ENCODE assay signal across 1 cellular context in the genomic region with DNA sequence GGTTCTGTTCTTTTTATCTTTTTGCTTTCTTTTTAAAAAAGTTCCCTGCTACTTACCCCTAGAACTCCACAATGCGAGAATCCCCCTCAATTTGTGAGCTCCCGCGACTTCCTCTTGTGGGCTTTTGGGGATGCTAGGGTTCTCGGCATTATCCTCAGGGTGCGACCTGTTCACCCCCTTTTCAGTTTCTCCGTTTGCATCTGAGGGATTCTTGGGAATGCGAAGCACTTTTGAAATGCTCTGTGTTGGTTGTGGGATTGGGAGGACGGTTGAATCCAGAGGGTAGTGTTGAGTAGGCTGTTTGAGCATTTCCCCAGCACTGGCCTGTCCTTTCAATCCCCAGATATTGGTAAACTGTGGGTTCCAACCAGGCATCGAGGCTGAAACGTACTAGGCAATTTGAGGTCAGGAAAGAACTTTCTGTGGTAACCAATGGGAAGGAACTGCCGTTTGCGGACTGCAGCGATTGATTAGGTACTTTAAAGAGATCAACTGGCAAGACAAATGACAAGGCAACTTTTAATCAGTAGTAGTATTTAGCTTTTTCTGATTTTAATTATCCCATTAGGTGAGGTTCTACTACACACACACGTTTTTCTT.
TF ChIP-seq lines count a peak whose summit lies in the region.

No MANE protein-coding gene starts in this region.

TF ChIP-seq in K562, 482 proteins besides CTCF, POLR2A, EP300 and RAD21 (continued from another document):
- TF ChIP-seq, protein P1, sequence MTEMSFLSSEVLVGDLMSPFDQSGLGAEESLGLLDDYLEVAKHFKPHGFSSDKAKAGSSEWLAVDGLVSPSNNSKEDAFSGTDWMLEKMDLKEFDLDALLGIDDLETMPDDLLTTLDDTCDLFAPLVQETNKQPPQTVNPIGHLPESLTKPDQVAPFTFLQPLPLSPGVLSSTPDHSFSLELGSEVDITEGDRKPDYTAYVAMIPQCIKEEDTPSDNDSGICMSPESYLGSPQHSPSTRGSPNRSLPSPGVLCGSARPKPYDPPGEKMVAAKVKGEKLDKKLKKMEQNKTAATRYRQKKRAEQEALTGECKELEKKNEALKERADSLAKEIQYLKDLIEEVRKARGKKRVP (CRISPR knock-in tag; IDR thresholded peaks at IDR 0.05): no peak
- no peak for TF ChIP-seq NR2C2 (CRISPR knock-in tag; IDR thresholded peaks at IDR 0.05)
- peak; percentile 62 for TF ChIP-seq NR2C2 (tag; IDR thresholded peaks at IDR 0.05)
- TF ChIP-seq SRF (CRISPR knock-in tag; IDR thresholded peaks at IDR 0.05): no peak
- peak in 1 of 2 experiments; percentile 33; a peak in 1 of 4 replicates for TF ChIP-seq MAZ (CRISPR knock-in tag; conservative IDR thresholded peaks at IDR 0.05 in 1 of 2, IDR thresholded peaks at IDR 0.05 in 1 of 2)
- no peak for TF ChIP-seq SMARCA5 (IDR thresholded peaks at IDR 0.05)
- TF ChIP-seq ZNF324 (CRISPR knock-in tag; IDR thresholded peaks at IDR 0.05): no peak
- TF ChIP-seq MTA3 (IDR thresholded peaks at IDR 0.05; ENCODE audit: borderline replicate concordance): no peak
- TF ChIP-seq, protein P2, sequence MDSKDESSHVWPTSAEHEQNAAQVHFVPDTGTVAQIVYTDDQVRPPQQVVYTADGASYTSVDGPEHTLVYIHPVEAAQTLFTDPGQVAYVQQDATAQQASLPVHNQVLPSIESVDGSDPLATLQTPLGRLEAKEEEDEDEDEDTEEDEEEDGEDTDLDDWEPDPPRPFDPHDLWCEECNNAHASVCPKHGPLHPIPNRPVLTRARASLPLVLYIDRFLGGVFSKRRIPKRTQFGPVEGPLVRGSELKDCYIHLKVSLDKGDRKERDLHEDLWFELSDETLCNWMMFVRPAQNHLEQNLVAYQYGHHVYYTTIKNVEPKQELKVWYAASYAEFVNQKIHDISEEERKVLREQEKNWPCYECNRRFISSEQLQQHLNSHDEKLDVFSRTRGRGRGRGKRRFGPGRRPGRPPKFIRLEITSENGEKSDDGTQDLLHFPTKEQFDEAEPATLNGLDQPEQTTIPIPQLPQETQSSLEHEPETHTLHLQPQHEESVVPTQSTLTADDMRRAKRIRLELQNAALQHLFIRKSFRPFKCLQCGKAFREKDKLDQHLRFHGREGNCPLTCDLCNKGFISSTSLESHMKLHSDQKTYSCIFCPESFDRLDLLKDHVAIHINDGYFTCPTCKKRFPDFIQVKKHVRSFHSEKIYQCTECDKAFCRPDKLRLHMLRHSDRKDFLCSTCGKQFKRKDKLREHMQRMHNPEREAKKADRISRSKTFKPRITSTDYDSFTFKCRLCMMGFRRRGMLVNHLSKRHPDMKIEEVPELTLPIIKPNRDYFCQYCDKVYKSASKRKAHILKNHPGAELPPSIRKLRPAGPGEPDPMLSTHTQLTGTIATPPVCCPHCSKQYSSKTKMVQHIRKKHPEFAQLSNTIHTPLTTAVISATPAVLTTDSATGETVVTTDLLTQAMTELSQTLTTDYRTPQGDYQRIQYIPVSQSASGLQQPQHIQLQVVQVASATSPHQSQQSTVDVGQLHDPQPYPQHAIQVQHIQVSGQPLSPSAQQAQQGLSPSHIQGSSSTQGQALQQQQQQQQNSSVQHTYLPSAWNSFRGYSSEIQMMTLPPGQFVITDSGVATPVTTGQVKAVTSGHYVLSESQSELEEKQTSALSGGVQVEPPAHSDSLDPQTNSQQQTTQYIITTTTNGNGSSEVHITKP (IDR thresholded peaks at IDR 0.05; ENCODE audit: partially characterized antibody): peak; percentile 8
- TF ChIP-seq, protein P3, sequence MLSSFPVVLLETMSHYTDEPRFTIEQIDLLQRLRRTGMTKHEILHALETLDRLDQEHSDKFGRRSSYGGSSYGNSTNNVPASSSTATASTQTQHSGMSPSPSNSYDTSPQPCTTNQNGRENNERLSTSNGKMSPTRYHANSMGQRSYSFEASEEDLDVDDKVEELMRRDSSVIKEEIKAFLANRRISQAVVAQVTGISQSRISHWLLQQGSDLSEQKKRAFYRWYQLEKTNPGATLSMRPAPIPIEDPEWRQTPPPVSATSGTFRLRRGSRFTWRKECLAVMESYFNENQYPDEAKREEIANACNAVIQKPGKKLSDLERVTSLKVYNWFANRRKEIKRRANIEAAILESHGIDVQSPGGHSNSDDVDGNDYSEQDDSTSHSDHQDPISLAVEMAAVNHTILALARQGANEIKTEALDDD (IDR thresholded peaks at IDR 0.05): peak; percentile 78
- TF ChIP-seq ZFX (CRISPR knock-in tag; IDR thresholded peaks at IDR 0.05): no peak
- TF ChIP-seq, protein P4, sequence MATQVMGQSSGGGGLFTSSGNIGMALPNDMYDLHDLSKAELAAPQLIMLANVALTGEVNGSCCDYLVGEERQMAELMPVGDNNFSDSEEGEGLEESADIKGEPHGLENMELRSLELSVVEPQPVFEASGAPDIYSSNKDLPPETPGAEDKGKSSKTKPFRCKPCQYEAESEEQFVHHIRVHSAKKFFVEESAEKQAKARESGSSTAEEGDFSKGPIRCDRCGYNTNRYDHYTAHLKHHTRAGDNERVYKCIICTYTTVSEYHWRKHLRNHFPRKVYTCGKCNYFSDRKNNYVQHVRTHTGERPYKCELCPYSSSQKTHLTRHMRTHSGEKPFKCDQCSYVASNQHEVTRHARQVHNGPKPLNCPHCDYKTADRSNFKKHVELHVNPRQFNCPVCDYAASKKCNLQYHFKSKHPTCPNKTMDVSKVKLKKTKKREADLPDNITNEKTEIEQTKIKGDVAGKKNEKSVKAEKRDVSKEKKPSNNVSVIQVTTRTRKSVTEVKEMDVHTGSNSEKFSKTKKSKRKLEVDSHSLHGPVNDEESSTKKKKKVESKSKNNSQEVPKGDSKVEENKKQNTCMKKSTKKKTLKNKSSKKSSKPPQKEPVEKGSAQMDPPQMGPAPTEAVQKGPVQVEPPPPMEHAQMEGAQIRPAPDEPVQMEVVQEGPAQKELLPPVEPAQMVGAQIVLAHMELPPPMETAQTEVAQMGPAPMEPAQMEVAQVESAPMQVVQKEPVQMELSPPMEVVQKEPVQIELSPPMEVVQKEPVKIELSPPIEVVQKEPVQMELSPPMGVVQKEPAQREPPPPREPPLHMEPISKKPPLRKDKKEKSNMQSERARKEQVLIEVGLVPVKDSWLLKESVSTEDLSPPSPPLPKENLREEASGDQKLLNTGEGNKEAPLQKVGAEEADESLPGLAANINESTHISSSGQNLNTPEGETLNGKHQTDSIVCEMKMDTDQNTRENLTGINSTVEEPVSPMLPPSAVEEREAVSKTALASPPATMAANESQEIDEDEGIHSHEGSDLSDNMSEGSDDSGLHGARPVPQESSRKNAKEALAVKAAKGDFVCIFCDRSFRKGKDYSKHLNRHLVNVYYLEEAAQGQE (CRISPR knock-in tag; IDR thresholded peaks at IDR 0.05; ENCODE audit: low read depth): no peak
- no peak for TF ChIP-seq KDM5B (IDR thresholded peaks at IDR 0.05; ENCODE audit: insufficient replicate concordance, low read depth, low read length)
- TF ChIP-seq KDM1A (IDR thresholded peaks at IDR 0.05): peak; percentile 74 to 89
- TF ChIP-seq, protein P5, sequence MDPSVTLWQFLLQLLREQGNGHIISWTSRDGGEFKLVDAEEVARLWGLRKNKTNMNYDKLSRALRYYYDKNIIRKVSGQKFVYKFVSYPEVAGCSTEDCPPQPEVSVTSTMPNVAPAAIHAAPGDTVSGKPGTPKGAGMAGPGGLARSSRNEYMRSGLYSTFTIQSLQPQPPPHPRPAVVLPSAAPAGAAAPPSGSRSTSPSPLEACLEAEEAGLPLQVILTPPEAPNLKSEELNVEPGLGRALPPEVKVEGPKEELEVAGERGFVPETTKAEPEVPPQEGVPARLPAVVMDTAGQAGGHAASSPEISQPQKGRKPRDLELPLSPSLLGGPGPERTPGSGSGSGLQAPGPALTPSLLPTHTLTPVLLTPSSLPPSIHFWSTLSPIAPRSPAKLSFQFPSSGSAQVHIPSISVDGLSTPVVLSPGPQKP (CRISPR knock-in tag; IDR thresholded peaks at IDR 0.05): no peak
- TF ChIP-seq, protein P6, sequence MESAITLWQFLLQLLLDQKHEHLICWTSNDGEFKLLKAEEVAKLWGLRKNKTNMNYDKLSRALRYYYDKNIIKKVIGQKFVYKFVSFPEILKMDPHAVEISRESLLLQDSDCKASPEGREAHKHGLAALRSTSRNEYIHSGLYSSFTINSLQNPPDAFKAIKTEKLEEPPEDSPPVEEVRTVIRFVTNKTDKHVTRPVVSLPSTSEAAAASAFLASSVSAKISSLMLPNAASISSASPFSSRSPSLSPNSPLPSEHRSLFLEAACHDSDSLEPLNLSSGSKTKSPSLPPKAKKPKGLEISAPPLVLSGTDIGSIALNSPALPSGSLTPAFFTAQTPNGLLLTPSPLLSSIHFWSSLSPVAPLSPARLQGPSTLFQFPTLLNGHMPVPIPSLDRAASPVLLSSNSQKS (CRISPR knock-in tag; IDR thresholded peaks at IDR 0.05): no peak
- TF ChIP-seq ESRRB (CRISPR knock-in tag; IDR thresholded peaks at IDR 0.05; ENCODE audit: borderline replicate concordance): 0 out of 2 replicates have a peak, but pooled peaks have one; percentile 26
- no peak for TF ChIP-seq ZNF239 (CRISPR knock-in tag; IDR thresholded peaks at IDR 0.05)
- TF ChIP-seq PYGO2 (tag; IDR thresholded peaks at IDR 0.05): no peak
- TF ChIP-seq KLF16 (IDR thresholded peaks at IDR 0.05): no peak
- TF ChIP-seq ZNF583 (CRISPR knock-in tag; IDR thresholded peaks at IDR 0.05): 0 out of 2 replicates have a peak, but pooled peaks have one; percentile 14
- TF ChIP-seq, protein P7, sequence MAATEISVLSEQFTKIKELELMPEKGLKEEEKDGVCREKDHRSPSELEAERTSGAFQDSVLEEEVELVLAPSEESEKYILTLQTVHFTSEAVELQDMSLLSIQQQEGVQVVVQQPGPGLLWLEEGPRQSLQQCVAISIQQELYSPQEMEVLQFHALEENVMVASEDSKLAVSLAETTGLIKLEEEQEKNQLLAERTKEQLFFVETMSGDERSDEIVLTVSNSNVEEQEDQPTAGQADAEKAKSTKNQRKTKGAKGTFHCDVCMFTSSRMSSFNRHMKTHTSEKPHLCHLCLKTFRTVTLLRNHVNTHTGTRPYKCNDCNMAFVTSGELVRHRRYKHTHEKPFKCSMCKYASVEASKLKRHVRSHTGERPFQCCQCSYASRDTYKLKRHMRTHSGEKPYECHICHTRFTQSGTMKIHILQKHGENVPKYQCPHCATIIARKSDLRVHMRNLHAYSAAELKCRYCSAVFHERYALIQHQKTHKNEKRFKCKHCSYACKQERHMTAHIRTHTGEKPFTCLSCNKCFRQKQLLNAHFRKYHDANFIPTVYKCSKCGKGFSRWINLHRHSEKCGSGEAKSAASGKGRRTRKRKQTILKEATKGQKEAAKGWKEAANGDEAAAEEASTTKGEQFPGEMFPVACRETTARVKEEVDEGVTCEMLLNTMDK (IDR thresholded peaks at IDR 0.05; ENCODE audit: borderline replicate concordance, insufficient read depth, low read depth, low read length, poor library complexity, severe bottlenecking): no peak
- TF ChIP-seq LCOR (CRISPR knock-in tag; IDR thresholded peaks at IDR 0.05): no peak
- TF ChIP-seq, protein P8, sequence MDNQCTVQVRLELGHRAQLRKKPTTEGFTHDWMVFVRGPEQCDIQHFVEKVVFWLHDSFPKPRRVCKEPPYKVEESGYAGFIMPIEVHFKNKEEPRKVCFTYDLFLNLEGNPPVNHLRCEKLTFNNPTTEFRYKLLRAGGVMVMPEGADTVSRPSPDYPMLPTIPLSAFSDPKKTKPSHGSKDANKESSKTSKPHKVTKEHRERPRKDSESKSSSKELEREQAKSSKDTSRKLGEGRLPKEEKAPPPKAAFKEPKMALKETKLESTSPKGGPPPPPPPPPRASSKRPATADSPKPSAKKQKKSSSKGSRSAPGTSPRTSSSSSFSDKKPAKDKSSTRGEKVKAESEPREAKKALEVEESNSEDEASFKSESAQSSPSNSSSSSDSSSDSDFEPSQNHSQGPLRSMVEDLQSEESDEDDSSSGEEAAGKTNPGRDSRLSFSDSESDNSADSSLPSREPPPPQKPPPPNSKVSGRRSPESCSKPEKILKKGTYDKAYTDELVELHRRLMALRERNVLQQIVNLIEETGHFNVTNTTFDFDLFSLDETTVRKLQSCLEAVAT (IDR thresholded peaks at IDR 0.05): 0 out of 4 replicates have a peak, but pooled peaks of 1 of the 2 experiments have one; percentile 45
- TF ChIP-seq, protein P9, sequence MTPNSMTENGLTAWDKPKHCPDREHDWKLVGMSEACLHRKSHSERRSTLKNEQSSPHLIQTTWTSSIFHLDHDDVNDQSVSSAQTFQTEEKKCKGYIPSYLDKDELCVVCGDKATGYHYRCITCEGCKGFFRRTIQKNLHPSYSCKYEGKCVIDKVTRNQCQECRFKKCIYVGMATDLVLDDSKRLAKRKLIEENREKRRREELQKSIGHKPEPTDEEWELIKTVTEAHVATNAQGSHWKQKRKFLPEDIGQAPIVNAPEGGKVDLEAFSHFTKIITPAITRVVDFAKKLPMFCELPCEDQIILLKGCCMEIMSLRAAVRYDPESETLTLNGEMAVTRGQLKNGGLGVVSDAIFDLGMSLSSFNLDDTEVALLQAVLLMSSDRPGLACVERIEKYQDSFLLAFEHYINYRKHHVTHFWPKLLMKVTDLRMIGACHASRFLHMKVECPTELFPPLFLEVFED (CRISPR knock-in tag; conservative IDR thresholded peaks at IDR 0.05): peak; percentile 57; the same call in 1 of the 2 replicates
